Comparison of ENCODE assay signal across 1 cellular context in genomic region chr1:17370618-17371017, GRCh38.
TF ChIP-seq lines count a peak whose summit lies in the region.

No MANE protein-coding gene starts in this region.

TF ChIP-seq in HCT116, 20 proteins besides CTCF, POLR2A, EP300 and RAD21 (continued from another document):
- TF ChIP-seq ZBTB33 (IDR thresholded peaks at IDR 0.05; ENCODE audit: extremely low read depth, insufficient replicate concordance, low read length), result no peak
- TF ChIP-seq ZFX (IDR thresholded peaks at IDR 0.05), result no peak
